In genomic region chr10:131973160-131973951, GRCh38 we compare ENCODE assay signal across 1 cellular context.
TF ChIP-seq lines count a peak whose summit lies in the region.

No MANE protein-coding gene starts in this region.

TF ChIP-seq in WTC11, 78 proteins besides CTCF, POLR2A, EP300 and RAD21 (continued from another document):
- no peak for TF ChIP-seq PREB (CRISPR knock-in tag; IDR thresholded peaks at IDR 0.05; ENCODE audit: borderline replicate concordance)
- TF ChIP-seq AFF4 (CRISPR knock-in tag; IDR thresholded peaks at IDR 0.05; ENCODE audit: borderline replicate concordance), result no peak
- TF ChIP-seq ZSCAN18 (CRISPR knock-in tag; IDR thresholded peaks at IDR 0.05), result no peak
- no peak for TF ChIP-seq FOXJ3 (CRISPR knock-in tag; IDR thresholded peaks at IDR 0.05; ENCODE audit: borderline replicate concordance)
- no peak for TF ChIP-seq MXD4 (CRISPR knock-in tag; IDR thresholded peaks at IDR 0.05; ENCODE audit: borderline replicate concordance)
- TF ChIP-seq FOXK1 (CRISPR knock-in tag; IDR thresholded peaks at IDR 0.05), result no peak
- TF ChIP-seq RORB (CRISPR knock-in tag; IDR thresholded peaks at IDR 0.05), result no peak
- no peak for TF ChIP-seq ELF4 (CRISPR knock-in tag; IDR thresholded peaks at IDR 0.05; ENCODE audit: low read depth)
- no peak for TF ChIP-seq SMAD3 (CRISPR knock-in tag; IDR thresholded peaks at IDR 0.05; ENCODE audit: borderline replicate concordance)
- TF ChIP-seq NFATC4 (CRISPR knock-in tag; IDR thresholded peaks at IDR 0.05), result no peak
